Comparison of ENCODE assay signal across 16 cellular contexts in genomic region chr19:45046355-45046754, GRCh38. TPM values are rescaled to one million over a fixed set of nuclear protein-coding genes. Genes with fewer than 3 reads are reported as not detected.
A peak's percentile ranks its signal among the peaks of the same experiment; 100 is the strongest.
DNase-seq lines count a peak whose midpoint lies in the region; ATAC-seq and TF ChIP-seq lines count a peak whose summit lies in the region.
"Had no signal": no experiment of that assay in that cellular context is flagged by ENCODE, and none has a peak within 500 bp of the region (broad histone marks: within the 10 kb centered on the region; RNA-seq: fewer than 3 reads in every experiment).

No MANE protein-coding gene starts in this region.

- intact Hi-C loops in activated naive CD4-positive, alpha-beta T cell treated with anti-CD3 and anti-CD28 coated beads for 36 hours (cut with micrococcal nuclease) = no loop called here

- POLR2A ChIA-PET in activated CD4-positive, alpha-beta memory T cell treated with anti-CD3 and anti-CD28 coated beads, Interleukin-2, amount 10 ng/mL, durations not matched to agents 7 days and 5 days (lab: Charles Lee) = interaction anchor here (0.8 to 1.9 kb wide), 2 partner anchors 7 to 45 kb away, joined by 3 to 8 read pairs; partner anchors contain the start of gene CLASRP

- H3K9me3 ChIP-seq in tibial nerve = no peaks in the 10 kb centered on the region
- H3K9me3 ChIP-seq: lower lobe of right lung, sigmoid colon, uterus had no signal

- peaks cover 0 to 52% (median 9%) of the 10 kb centered on the region in 3 donors for H3K36me3 ChIP-seq in tibial nerve
- H3K36me3 ChIP-seq: uterus had no signal

- peaks cover 0 to 80% (median 18%) of the 10 kb centered on the region in 4 donors for H3K4me1 ChIP-seq in tibial nerve

- H3K27ac Mint-ChIP-seq in activated naive CD4-positive, alpha-beta T cell treated with anti-CD3 and anti-CD28 coated beads for 36 hours = peak overlapping the region; percentile 56
- H3K27ac Mint-ChIP-seq in activated CD4-positive, alpha-beta memory T cell treated with anti-CD3 and anti-CD28 coated beads, Interleukin-2, amount 10 ng/mL, durations not matched to agents 7 days and 5 days = peak overlapping the region; percentile 49

- CTCF ChIA-PET in activated naive CD4-positive, alpha-beta T cell treated with anti-CD3 and anti-CD28 coated beads for 36 hours (lab: Charles Lee) = no interaction called here
- CTCF ChIA-PET in activated CD4-positive, alpha-beta memory T cell treated with anti-CD3 and anti-CD28 coated beads, Interleukin-2, amount 10 ng/mL, durations not matched to agents 7 days and 5 days (lab: Charles Lee) = interaction anchor here (3.1 kb wide), 1 partner anchor 13 kb away, joined by 13 read pairs; no protein-coding TSS in a partner anchor

- WGBS in tibial nerve, 2 donors = 60 to 64% methylated on average over 6 to 7 of the region's 7 CpGs

- no peak for ATAC-seq in GM21737 (IDR thresholded peaks at IDR 0.05; ENCODE audit: unreplicated experiment)
- ATAC-seq in HG02884 (IDR thresholded peaks at IDR 0.05; ENCODE audit: unreplicated experiment) = no peak

- TF ChIP-seq EP300 in tibial nerve (IDR thresholded peaks at IDR 0.05) = no peak

- no peak overlapping the region for H3K4me3 ChIP-seq in tibial nerve
- H3K4me3 ChIP-seq: lower lobe of right lung, sigmoid colon, uterus had no signal

- no peaks in the 10 kb centered on the region for H3K9me3 Mint-ChIP-seq in activated naive CD4-positive, alpha-beta T cell treated with anti-CD3 and anti-CD28 coated beads for 36 hours
- H3K9me3 Mint-ChIP-seq in activated CD4-positive, alpha-beta memory T cell treated with anti-CD3 and anti-CD28 coated beads, Interleukin-2, amount 10 ng/mL, durations not matched to agents 7 days and 5 days = no peaks in the 10 kb centered on the region

- no peak for TF ChIP-seq CTCF in tibial nerve (IDR thresholded peaks at IDR 0.05)

- no peaks in the 10 kb centered on the region for H3K27me3 Mint-ChIP-seq in activated naive CD4-positive, alpha-beta T cell treated with anti-CD3 and anti-CD28 coated beads for 36 hours (ENCODE audit: low read depth)
- H3K27me3 Mint-ChIP-seq in activated CD4-positive, alpha-beta memory T cell treated with anti-CD3 and anti-CD28 coated beads, Interleukin-2, amount 10 ng/mL, durations not matched to agents 7 days and 5 days = no peaks in the 10 kb centered on the region

- H3K27ac ChIP-seq in layer of hippocampus (ENCODE audit: low read depth, low read length) (peak overlapping the region; percentile 91), tibial nerve (peak overlapping the region in 3 of 4 donors; percentile 17 to 64 (median 57))
- H3K27ac ChIP-seq: sigmoid colon, uterus had no signal

- H3K27me3 ChIP-seq in layer of hippocampus (ENCODE audit: control insufficient read depth, insufficient read depth, low read length) (no peaks in the 10 kb centered on the region), tibial nerve (no peaks in the 10 kb centered on the region)
- H3K27me3 ChIP-seq: sigmoid colon, uterus had no signal

- H3K4me3 Mint-ChIP-seq in activated naive CD4-positive, alpha-beta T cell treated with anti-CD3 and anti-CD28 coated beads for 36 hours = no peak overlapping the region
- H3K4me3 Mint-ChIP-seq in activated CD4-positive, alpha-beta memory T cell treated with anti-CD3 and anti-CD28 coated beads, Interleukin-2, amount 10 ng/mL, durations not matched to agents 7 days and 5 days = no peak overlapping the region

- DNase-seq in activated naive CD4-positive, alpha-beta T cell treated with anti-CD3 and anti-CD28 coated beads for 36 hours = no peak
- no peak for DNase-seq in activated naive CD4-positive, alpha-beta T cell (lab: John Stamatoyannopoulos, UW)
- DNase-seq in activated CD4-positive, alpha-beta memory T cell treated with anti-CD3 and anti-CD28 coated beads, Interleukin-2, amount 10 ng/mL, durations not matched to agents 7 days and 5 days = no peak
- DNase-seq in tibial nerve (ENCODE audit: low spot score in 2 of 2) = no peak
- DNase-seq in medulla oblongata (ENCODE audit: extremely low spot score) = no peak
- DNase-seq: GOT3; lower lobe of right lung; NCI-H1092; NK-92 treated with Interleukin-12 subunit alpha and Interleukin-12 subunit beta, amount 100 ng/mL, for 24 hours; SIG-M5; sigmoid colon; stimulated activated CD4-positive, alpha-beta T cell treated with anti-CD3 and anti-CD28 coated beads, Interleukin-4, amount 100 ng/mL, for 24 hours; uterus had no signal

- peaks cover 52% of the 10 kb centered on the region for H3K4me1 Mint-ChIP-seq in activated naive CD4-positive, alpha-beta T cell treated with anti-CD3 and anti-CD28 coated beads for 36 hours (ENCODE audit: low read depth)
- peaks cover 42% of the 10 kb centered on the region for H3K4me1 Mint-ChIP-seq in activated CD4-positive, alpha-beta memory T cell treated with anti-CD3 and anti-CD28 coated beads, Interleukin-2, amount 10 ng/mL, durations not matched to agents 7 days and 5 days

- TF ChIP-seq POLR2A in tibial nerve (IDR thresholded peaks at IDR 0.05) = no peak

- peaks cover 30% of the 10 kb centered on the region for H3K36me3 Mint-ChIP-seq in activated naive CD4-positive, alpha-beta T cell treated with anti-CD3 and anti-CD28 coated beads for 36 hours (ENCODE audit: low read depth)
- peaks cover 46% of the 10 kb centered on the region for H3K36me3 Mint-ChIP-seq in activated CD4-positive, alpha-beta memory T cell treated with anti-CD3 and anti-CD28 coated beads, Interleukin-2, amount 10 ng/mL, durations not matched to agents 7 days and 5 days (ENCODE audit: low read depth)

RNA-seq across cellular contexts. Expression of gene CLASRP, which starts 7.5 kb away (rescaled TPM):
- 100 to 1,000 TPM; 106 to 113 TPM for total RNA-seq in activated naive CD4-positive, alpha-beta T cell treated with anti-CD3 and anti-CD28 coated beads for 36 hours
- total RNA-seq in activated CD4-positive, alpha-beta memory T cell treated with anti-CD3 and anti-CD28 coated beads, Interleukin-2, amount 10 ng/mL, durations not matched to agents 7 days and 5 days = 10 to 100 TPM; 84.3 to 88.0 TPM
- 100 to 1,000 TPM in 2 of 4 donors, 10 to 100 TPM in 2; 72.8 to 109 (median 95.5) TPM for total RNA-seq in tibial nerve

RNA-seq across cellular contexts. Expression of gene ZNF296, which starts 29.9 kb away (rescaled TPM):
- total RNA-seq in activated naive CD4-positive, alpha-beta T cell treated with anti-CD3 and anti-CD28 coated beads for 36 hours = 1 to 10 TPM; 1.1 to 1.4 TPM
- 1 to 10 TPM; 5.4 to 5.9 TPM for total RNA-seq in activated CD4-positive, alpha-beta memory T cell treated with anti-CD3 and anti-CD28 coated beads, Interleukin-2, amount 10 ng/mL, durations not matched to agents 7 days and 5 days
- total RNA-seq in tibial nerve = 1 to 10 TPM in 3 of 4 donors, not detected in 1; 2.1 to 4.2 (median 2.1) TPM

RNA-seq across cellular contexts. Expression of gene GEMIN7, which starts 32.7 kb away (rescaled TPM):
- total RNA-seq in activated naive CD4-positive, alpha-beta T cell treated with anti-CD3 and anti-CD28 coated beads for 36 hours = 10 to 100 TPM; 14.7 to 15.4 TPM
- 10 to 100 TPM; 31.7 to 35.5 TPM for total RNA-seq in activated CD4-positive, alpha-beta memory T cell treated with anti-CD3 and anti-CD28 coated beads, Interleukin-2, amount 10 ng/mL, durations not matched to agents 7 days and 5 days
- total RNA-seq in tibial nerve = 10 to 100 TPM in 3 of 4 donors, 1 to 10 TPM in 1; 8.8 to 30.3 (median 21.8) TPM

RNA-seq across cellular contexts. Expression of gene RELB, which starts 45.1 kb away (rescaled TPM):
- 10 to 100 TPM; 55.4 to 57.3 TPM for total RNA-seq in activated naive CD4-positive, alpha-beta T cell treated with anti-CD3 and anti-CD28 coated beads for 36 hours
- 10 to 100 TPM; 32.6 to 33.5 TPM for total RNA-seq in activated CD4-positive, alpha-beta memory T cell treated with anti-CD3 and anti-CD28 coated beads, Interleukin-2, amount 10 ng/mL, durations not matched to agents 7 days and 5 days
- 10 to 100 TPM in 2 of 4 donors, 1 to 10 TPM in 2; 4.2 to 14.9 (median 9.9) TPM for total RNA-seq in tibial nerve

RNA-seq across cellular contexts. Expression of gene PPP1R37, which starts 46.6 kb away (rescaled TPM):
- 10 to 100 TPM; 10.2 to 10.3 TPM for total RNA-seq in activated naive CD4-positive, alpha-beta T cell treated with anti-CD3 and anti-CD28 coated beads for 36 hours
- 10 to 100 TPM; 16.3 to 16.4 TPM for total RNA-seq in activated CD4-positive, alpha-beta memory T cell treated with anti-CD3 and anti-CD28 coated beads, Interleukin-2, amount 10 ng/mL, durations not matched to agents 7 days and 5 days
- 10 to 100 TPM; 22.1 to 44.1 (median 33.5) TPM for total RNA-seq in tibial nerve
